8 cellular contexts compared by ENCODE assay signal in the genomic region with DNA sequence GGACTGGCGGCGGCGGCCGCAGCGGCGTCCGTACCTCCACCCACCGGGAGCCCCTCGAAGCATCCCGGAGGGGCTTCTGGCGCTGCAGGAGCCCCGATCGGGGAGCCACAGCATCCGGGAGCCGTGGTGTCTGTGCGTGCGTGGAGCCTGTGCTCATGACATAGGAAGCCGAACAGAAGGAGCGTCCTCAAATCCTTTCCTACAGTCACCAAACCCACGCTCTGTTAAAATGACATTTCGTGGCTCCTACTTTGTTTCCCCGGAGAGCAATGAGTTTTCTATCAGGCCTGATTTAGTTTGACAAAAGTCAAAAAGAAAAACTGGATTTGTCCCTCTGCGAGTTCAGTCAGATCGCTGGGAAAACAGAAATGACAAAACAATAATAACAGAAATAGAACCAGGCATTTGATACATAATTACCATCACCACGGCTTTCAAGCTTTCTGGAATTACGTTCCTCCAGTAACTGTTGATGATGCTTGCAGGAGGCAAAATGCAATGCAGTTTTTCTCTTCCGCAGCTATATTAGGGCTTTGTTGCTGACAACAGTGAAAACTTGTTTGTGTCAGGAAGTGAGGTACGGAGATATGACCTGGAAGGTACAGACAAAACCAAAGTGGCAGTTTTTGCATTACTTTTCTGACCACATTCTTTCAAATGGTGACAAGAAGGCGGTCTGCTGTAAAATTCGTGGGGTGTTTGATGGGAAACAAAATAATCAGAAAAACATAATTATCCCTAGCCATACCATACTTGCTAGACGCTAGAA.
DNase-seq lines count a peak whose midpoint lies in the region; TF ChIP-seq lines count a peak whose summit lies in the region.

No MANE protein-coding gene starts in this region.

- CTCF ChIA-PET in RWPE1 (lab: Yijun Ruan, JAX) = interaction anchor here (0.6 to 0.7 kb wide), 4 partner anchors 95 to 1548 kb away, joined by 3 to 7 read pairs (median 3); no protein-coding TSS in a partner anchor

- no peaks in the 10 kb centered on the region for H3K9me3 ChIP-seq in mucosa of rectum (ENCODE audit: control insufficient read depth in 2 of 2, low read length in 2 of 2)

- peak; percentile 43 for DNase-seq in stimulated activated CD4-positive, alpha-beta T cell treated with anti-CD3 and anti-CD28 coated beads, Interleukin-4, amount 100 ng/mL, for 24 hours
- no peak for DNase-seq in stimulated activated CD4-positive, alpha-beta T cell treated with anti-CD3 and anti-CD28 coated beads, Interleukin-4, amount 100 ng/mL, for 4 hours
- DNase-seq in RWPE1 (ENCODE audit: low spot score) (no peak), ecto neural progenitor cell (ENCODE audit: low spot score) (peak; percentile 64), NCI-H1436 (lab: John Stamatoyannopoulos, UW) (no peak), HCEC 1CT (no peak), NCI-H2196 treated with DMSO at 0.1 percent for 48 hours (lab: John Stamatoyannopoulos, UW; ENCODE audit: unreplicated experiment) (no peak)

- no peak for TF ChIP-seq CTCF in RWPE1 (conservative IDR thresholded peaks at IDR 0.05; ENCODE audit: low read depth)

- peaks cover 0 to 3% of the 10 kb centered on the region in 2 donors for H3K36me3 ChIP-seq in mucosa of rectum (ENCODE audit: control insufficient read depth in 2 of 2, insufficient read depth in 2 of 2, low read length in 2 of 2)

- peak overlapping the region; percentile 84 for H3K27ac ChIP-seq in RWPE1
- H3K27ac ChIP-seq in mucosa of rectum (ENCODE audit: low read depth in 2 of 2, low read length in 2 of 2) = peak overlapping the region; percentile 80 to 95

- peaks cover 22 to 38% of the 10 kb centered on the region in 2 donors for H3K4me1 ChIP-seq in mucosa of rectum (ENCODE audit: control insufficient read depth in 2 of 2, insufficient read depth in 2 of 2, low read length in 2 of 2)

- H3K4me3 ChIP-seq in mucosa of rectum (ENCODE audit: low read length in 2 of 2) = peak overlapping the region; percentile 91 to 95

- POLR2A ChIA-PET in RWPE1 (lab: Yijun Ruan, JAX; ENCODE audit: low non-redundant PET) = no interaction called here

- H3K27me3 ChIP-seq in mucosa of rectum (ENCODE audit: control insufficient read depth in 2 of 2, insufficient read depth in 2 of 2, low read length in 2 of 2) = peaks cover 3 to 10% of the 10 kb centered on the region in 2 donors

- H3K9ac ChIP-seq in mucosa of rectum (ENCODE audit: low read depth in 1 of 2, low read length in 2 of 2) = peak overlapping the region; percentile 92 to 95

Comparison
In these comparisons a context has a peak if more than half of its experiments do, and no peak if none do; other contexts are left out.
1. DNase-seq: peak in stimulated activated CD4-positive, alpha-beta T cell treated with anti-CD3 and anti-CD28 coated beads, Interleukin-4, amount 100 ng/mL, for 24 hours (single experiment) and ecto neural progenitor cell (single experiment); none in stimulated activated CD4-positive, alpha-beta T cell treated with anti-CD3 and anti-CD28 coated beads, Interleukin-4, amount 100 ng/mL, for 4 hours (0 of 2), RWPE1 (single experiment), NCI-H1436 (single experiment), HCEC 1CT (single experiment) and NCI-H2196 treated with DMSO at 0.1 percent for 48 hours (single experiment).